Comparison of ENCODE assay signal across 9 cellular contexts in the genomic region with DNA sequence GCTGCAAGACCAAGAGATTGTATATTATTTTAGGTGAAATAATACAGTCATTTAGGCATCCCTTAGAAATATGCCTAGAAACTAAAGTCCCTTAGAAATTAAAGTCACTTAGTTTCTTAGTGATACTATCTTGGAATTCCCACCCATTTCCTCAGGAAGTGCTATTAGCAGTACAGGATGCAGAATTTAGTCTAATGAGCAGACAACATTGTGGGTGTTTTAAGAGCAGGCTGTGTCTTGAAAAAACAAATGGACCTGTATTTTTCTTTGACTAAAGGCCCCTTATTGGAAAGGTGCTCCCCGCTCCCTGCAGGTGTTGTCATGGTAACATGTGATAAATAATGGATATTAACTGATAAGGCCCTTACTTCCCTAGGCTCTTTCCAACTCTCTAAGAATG. TPM values are rescaled to one million over a fixed set of nuclear protein-coding genes. Genes with fewer than 3 reads are reported as not detected.
A peak's percentile ranks its signal among the peaks of the same experiment; 100 is the strongest.
DNase-seq lines count a peak whose midpoint lies in the region; ATAC-seq and TF ChIP-seq lines count a peak whose summit lies in the region.
"Had no signal": no experiment of that assay in that cellular context is flagged by ENCODE, and none has a peak within 500 bp of the region (broad histone marks: within the 10 kb centered on the region; RNA-seq: fewer than 3 reads in every experiment).

No MANE protein-coding gene starts in this region.

- no peaks in the 10 kb centered on the region for H3K27me3 ChIP-seq in KMS-11 (ENCODE audit: insufficient read depth, low read depth)

- H3K4me2 ChIP-seq in KMS-11 = no peak overlapping the region

- peak; percentile 15 for ATAC-seq in GM19351 (IDR thresholded peaks at IDR 0.05; ENCODE audit: unreplicated experiment)
- no peak for ATAC-seq in GM21447 (IDR thresholded peaks at IDR 0.05; ENCODE audit: unreplicated experiment)

- H3K27ac Mint-ChIP-seq in osteocyte (ENCODE audit: unreplicated experiment) = peak overlapping the region; percentile 42
- H3K27ac Mint-ChIP-seq: activated CD8-positive, alpha-beta memory T cell treated with anti-CD3 and anti-CD28 coated beads, Interleukin-2, amount 10 ng/mL, durations not matched to agents 7 days and 5 days; effector memory CD8-positive, alpha-beta T cell had no signal

- H3K4me3 Mint-ChIP-seq in osteocyte (ENCODE audit: unreplicated experiment) = no peak overlapping the region
- H3K4me3 Mint-ChIP-seq: activated CD8-positive, alpha-beta memory T cell treated with anti-CD3 and anti-CD28 coated beads, Interleukin-2, amount 10 ng/mL, durations not matched to agents 7 days and 5 days; effector memory CD8-positive, alpha-beta T cell had no signal

- H3K27ac ChIP-seq in KMS-11 (no peak overlapping the region), epithelial cell of prostate (peak overlapping the region; percentile 66)

- TF ChIP-seq CTCF in KMS-11 (conservative IDR thresholded peaks at IDR 0.05; ENCODE audit: low read depth, low read length) (no peak), osteocyte (IDR thresholded peaks at IDR 0.05) (no peak)

- peaks cover 19% of the 10 kb centered on the region for H3K4me1 Mint-ChIP-seq in osteocyte (ENCODE audit: unreplicated experiment)

- no peaks in the 10 kb centered on the region for H3K36me3 ChIP-seq in KMS-11 (ENCODE audit: insufficient read depth)

- H3K4me1 ChIP-seq in KMS-11 (ENCODE audit: low read depth, poor library complexity, severe bottlenecking) = peaks cover 12% of the 10 kb centered on the region

- no peaks in the 10 kb centered on the region for H4K20me1 ChIP-seq in KMS-11 (ENCODE audit: insufficient read depth)

- H3K27me3 Mint-ChIP-seq in osteocyte (ENCODE audit: unreplicated experiment) = no peaks in the 10 kb centered on the region

- no peaks in the 10 kb centered on the region for H3K79me2 ChIP-seq in KMS-11 (ENCODE audit: insufficient read depth, low read depth)

- H3K36me3 Mint-ChIP-seq in osteocyte (ENCODE audit: unreplicated experiment) = no peaks in the 10 kb centered on the region
- H3K36me3 Mint-ChIP-seq: activated CD8-positive, alpha-beta memory T cell treated with anti-CD3 and anti-CD28 coated beads, Interleukin-2, amount 10 ng/mL, durations not matched to agents 7 days and 5 days had no signal

- H3K9me3 Mint-ChIP-seq in osteocyte (ENCODE audit: unreplicated experiment) = peaks cover 9% of the 10 kb centered on the region
- H3K9me3 Mint-ChIP-seq: effector memory CD8-positive, alpha-beta T cell had no signal

- H3K9ac ChIP-seq in KMS-11 = no peak overlapping the region

- DNase-seq in epithelial cell of prostate (ENCODE audit: low read depth, low spot score) (no peak), osteocyte (ENCODE audit: extremely low spot score, unreplicated experiment) (no peak), CD1c-positive myeloid dendritic cell (ENCODE audit: extremely low spot score) (no peak)
- DNase-seq in activated CD8-positive, alpha-beta memory T cell treated with anti-CD3 and anti-CD28 coated beads, Interleukin-2, amount 50 U/mL, for 4 hours = no peak

- H2AFZ ChIP-seq in KMS-11 (ENCODE audit: low read depth) = peak overlapping the region; percentile 34; the same call in 1 of the 2 replicates

- no peak overlapping the region for H3K4me3 ChIP-seq in KMS-11 (IDR thresholded peaks at IDR 0.05; ENCODE audit: insufficient read depth, low read depth, low read length)

RNA-seq across cellular contexts. Expression of a gene that starts 38.8 kb away (rescaled TPM):
- 24.8 and 29.7 TPM in 2 replicates for total RNA-seq in osteocyte
